ENCODE assay signal across 21 cellular contexts in the genomic region with DNA sequence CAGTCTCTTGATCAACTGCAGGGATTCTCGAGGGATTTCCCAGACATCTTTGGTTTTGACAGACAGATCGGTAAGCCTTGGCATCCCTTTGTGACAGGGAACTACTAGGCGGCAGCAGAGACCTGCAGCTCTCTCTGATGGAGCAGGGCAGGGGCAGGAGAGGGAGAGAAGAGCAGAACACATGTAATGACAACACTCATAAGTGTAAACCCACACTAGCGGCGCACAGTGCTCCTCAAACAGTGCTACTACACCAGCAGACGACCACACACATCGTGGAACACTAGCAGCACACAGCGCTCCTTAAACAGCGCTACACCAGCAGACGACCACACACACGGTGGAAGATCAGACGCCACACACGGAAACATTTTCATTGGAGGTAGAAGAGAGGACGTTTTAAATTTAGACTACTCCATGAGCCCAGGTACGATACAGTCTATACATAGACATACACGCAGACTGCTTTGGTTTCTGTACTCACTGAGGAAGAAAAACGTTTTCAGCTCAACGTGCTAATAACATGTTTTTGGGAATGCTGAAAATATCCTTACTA.
DNase-seq lines count a peak whose midpoint lies in the region; ATAC-seq lines count a peak whose summit lies in the region.
"Had no signal": no experiment of that assay in that cellular context is flagged by ENCODE, and none has a peak within 500 bp of the region (broad histone marks: within the 10 kb centered on the region; RNA-seq: fewer than 3 reads in every experiment).

No MANE protein-coding gene starts in this region.

- ATAC-seq in T-helper 17 cell, result no peak
- peak; percentile 32 for ATAC-seq in stimulated activated naive CD8-positive, alpha-beta T cell treated with anti-CD3 and anti-CD28 coated beads, Interleukin-15, Interleukin-2, amounts not matched to agents 100 U/mL and 50 U/mL, for 24 hours
- ATAC-seq in left lobe of liver, result no peak
- ATAC-seq: lower lobe of right lung, mucosa of descending colon, psoas muscle had no signal

- no peaks in the 10 kb centered on the region for H3K9me3 Mint-ChIP-seq in activated T-cell treated with anti-CD3 and anti-CD28 coated beads, Interleukin-2, amount 50 U/mL, for 24 hours
- H3K9me3 Mint-ChIP-seq in immature natural killer cell, result no peaks in the 10 kb centered on the region

- peaks cover 97% of the 10 kb centered on the region for H3K36me3 Mint-ChIP-seq in activated T-cell treated with anti-CD3 and anti-CD28 coated beads, Interleukin-2, amount 50 U/mL, for 24 hours (ENCODE audit: low read depth)
- peaks cover 10% of the 10 kb centered on the region for H3K36me3 Mint-ChIP-seq in T-helper 17 cell (ENCODE audit: low read depth)
- H3K36me3 Mint-ChIP-seq in immature natural killer cell, result peaks cover 13 to 60% (median 30%) of the 10 kb centered on the region in 3 donors

- intact Hi-C loops in posterior vena cava (cut with DNase I), result no loop called here

- peaks cover 54% of the 10 kb centered on the region for H3K4me1 Mint-ChIP-seq in activated T-cell treated with anti-CD3 and anti-CD28 coated beads, Interleukin-2, amount 50 U/mL, for 24 hours (ENCODE audit: low read depth)
- H3K4me1 Mint-ChIP-seq in T-helper 17 cell, result peaks cover 18% of the 10 kb centered on the region
- peaks cover 10 to 36% of the 10 kb centered on the region in 2 donors for H3K4me1 Mint-ChIP-seq in immature natural killer cell

- no peaks in the 10 kb centered on the region for H3K27me3 Mint-ChIP-seq in activated T-cell treated with anti-CD3 and anti-CD28 coated beads, Interleukin-2, amount 50 U/mL, for 24 hours
- H3K27me3 Mint-ChIP-seq in T-helper 17 cell (no peaks in the 10 kb centered on the region), immature natural killer cell (ENCODE audit: low read depth in 3 of 3) (peaks cover 0 to 14% (median 7%) of the 10 kb centered on the region in 3 donors)

- DNase-seq in activated T-cell treated with anti-CD3 and anti-CD28 coated beads, Interleukin-2, amount 50 U/mL, for 24 hours, result no peak
- DNase-seq in activated T-cell treated with anti-CD3 and anti-CD28 coated beads, Interleukin-2, amount 50 U/mL, for 1 hour, result no peak
- no peak for DNase-seq in T-helper 17 cell
- DNase-seq in immature natural killer cell, result no peak
- DNase-seq in stimulated activated naive CD8-positive, alpha-beta T cell treated with anti-CD3 and anti-CD28 coated beads, Interleukin-15, Interleukin-2, amounts not matched to agents 100 U/mL and 50 U/mL, for 24 hours, result no peak
- DNase-seq in posterior vena cava (ENCODE audit: low spot score), result no peak
- no peak for DNase-seq in left lobe of liver (ENCODE audit: low spot score)
- no peak for DNase-seq in superior temporal gyrus (ENCODE audit: extremely low spot score)
- DNase-seq: activated effector memory CD4-positive, alpha-beta T cell treated with Interleukin-2 at 50 U/mL for 16 hours; BE2C; brain microvascular endothelial cell; cortex of kidney; DND-41; islet precursor cell; lower lobe of right lung; mucosa of descending colon; NCI-H146; NCI-H524; psoas muscle; T-helper 1 cell had no signal

- no peak overlapping the region for H3K4me3 Mint-ChIP-seq in activated T-cell treated with anti-CD3 and anti-CD28 coated beads, Interleukin-2, amount 50 U/mL, for 24 hours
- H3K4me3 Mint-ChIP-seq in T-helper 17 cell, result peak overlapping the region; percentile 47
- no peak overlapping the region for H3K4me3 Mint-ChIP-seq in immature natural killer cell

- H3K9me3 ChIP-seq in T-helper 17 cell (ENCODE audit: control insufficient read depth, low read length, poor library complexity, severe bottlenecking), result no peaks in the 10 kb centered on the region
- H3K9me3 ChIP-seq: BE2C, lower lobe of right lung, mucosa of descending colon, psoas muscle, suprapubic skin had no signal

- peak overlapping the region; percentile 27 for H3K27ac Mint-ChIP-seq in activated T-cell treated with anti-CD3 and anti-CD28 coated beads, Interleukin-2, amount 50 U/mL, for 24 hours
- H3K27ac Mint-ChIP-seq in T-helper 17 cell (peak overlapping the region; percentile 68), immature natural killer cell (peak overlapping the region in 5 of 6 donors; percentile 14 to 42 (median 16))

Comparison
In these comparisons a context has a peak if more than half of its experiments do, and no peak if none do; other contexts are left out.
1. H3K27ac Mint-ChIP-seq: peak in every context shown above with its lines; median percentile 68 in T-helper 17 cell; 27 in activated T-cell treated with anti-CD3 and anti-CD28 coated beads, Interleukin-2, amount 50 U/mL, for 24 hours; 16 in immature natural killer cell.